26 cellular contexts compared by ENCODE assay signal in genomic region chr4:138869631-138870030, GRCh38.
"Had no signal": no experiment of that assay in that cellular context is flagged by ENCODE, and none has a peak within 500 bp of the region (broad histone marks: within the 10 kb centered on the region; RNA-seq: fewer than 3 reads in every experiment).

No MANE protein-coding gene starts in this region.

- H3K79me2 ChIP-seq: parathyroid adenoma had no signal

- H3K9ac ChIP-seq: parathyroid adenoma had no signal

- H3K4me1 ChIP-seq: uterus had no signal

- H3K27ac ChIP-seq: lower lobe of right lung, parathyroid adenoma, sigmoid colon, uterus had no signal

- H3K4me1 Mint-ChIP-seq: activated CD4-positive, alpha-beta memory T cell treated with anti-CD3 and anti-CD28 coated beads, Interleukin-2, amount 10 ng/mL, durations not matched to agents 7 days and 5 days; activated CD4-positive, alpha-beta T cell treated with anti-CD3 and anti-CD28 coated beads, Interleukin-2, amount 10 ng/mL, durations not matched to agents 24 days and 14 days; activated naive CD4-positive, alpha-beta T cell treated with anti-CD3 and anti-CD28 coated beads, Interleukin-2, amount 10 ng/mL, durations not matched to agents 7 days and 5 days; naive B cell; stimulated activated naive B cell treated with anti-CD40 and anti-IgM and Interleukin-4, amounts not matched to agents 10 μg/mL and 1 μg/mL and 100 μg/mL, for 72 hours had no signal

- DNase-seq: activated CD4-positive, alpha-beta memory T cell treated with anti-CD3 and anti-CD28 coated beads, Interleukin-2, amount 10 ng/mL, durations not matched to agents 7 days and 5 days; activated CD4-positive, alpha-beta T cell treated with anti-CD3 and anti-CD28 coated beads, Interleukin-2, amount 10 ng/mL, durations not matched to agents 24 days and 14 days; activated effector memory CD4-positive, alpha-beta T cell treated with anti-CD3 and anti-CD28 coated beads, Interleukin-2, amount 50 U/mL, for 16 hours; activated naive CD4-positive, alpha-beta T cell treated with anti-CD3 and anti-CD28 coated beads, Interleukin-2, amount 10 ng/mL, durations not matched to agents 7 days and 5 days; amygdala; effector memory CD4-positive, alpha-beta T cell; foreskin melanocyte; glutamatergic neuron; hypothalamus; islet precursor cell; left colon; lower lobe of right lung; naive B cell; nucleus accumbens; sigmoid colon; stimulated activated CD4-positive, alpha-beta T cell treated with anti-CD3 and anti-CD28 coated beads, Interleukin-15, amount 100 ng/mL, for 24 hours; stimulated activated CD8-positive, alpha-beta memory T cell treated with anti-CD3 and anti-CD28 coated beads, Interleukin-4, amount 100 ng/mL, for 48 hours; stimulated activated naive B cell treated with anti-CD40 and anti-IgM and Interleukin-4, amounts not matched to agents 10 μg/mL and 1 μg/mL and 100 μg/mL, for 72 hours; T-helper 17 cell; trophoblast cell; uterus had no signal

- H3K36me3 Mint-ChIP-seq: activated naive CD4-positive, alpha-beta T cell treated with anti-CD3 and anti-CD28 coated beads, Interleukin-2, amount 10 ng/mL, durations not matched to agents 7 days and 5 days; naive B cell; stimulated activated naive B cell treated with anti-CD40 and anti-IgM and Interleukin-4, amounts not matched to agents 10 μg/mL and 1 μg/mL and 100 μg/mL, for 72 hours had no signal

- H3K36me3 ChIP-seq: lower lobe of right lung, sigmoid colon, uterus had no signal

- H3K27ac Mint-ChIP-seq: activated CD4-positive, alpha-beta memory T cell treated with anti-CD3 and anti-CD28 coated beads, Interleukin-2, amount 10 ng/mL, durations not matched to agents 7 days and 5 days; activated CD4-positive, alpha-beta T cell treated with anti-CD3 and anti-CD28 coated beads, Interleukin-2, amount 10 ng/mL, durations not matched to agents 24 days and 14 days; activated naive CD4-positive, alpha-beta T cell treated with anti-CD3 and anti-CD28 coated beads, Interleukin-2, amount 10 ng/mL, durations not matched to agents 7 days and 5 days; dendritic cell treated with granulocyte-macrophage colony-stimulating factor and Interleukin-4, amounts not matched to agents 40 ng/mL and 50 ng/mL, for 4 days; naive B cell; stimulated activated naive B cell treated with anti-CD40 and anti-IgM and Interleukin-4, amounts not matched to agents 10 μg/mL and 1 μg/mL and 100 μg/mL, for 72 hours; T-helper 17 cell had no signal

- H3K4me3 Mint-ChIP-seq: activated CD4-positive, alpha-beta memory T cell treated with anti-CD3 and anti-CD28 coated beads, Interleukin-2, amount 10 ng/mL, durations not matched to agents 7 days and 5 days; activated CD4-positive, alpha-beta T cell treated with anti-CD3 and anti-CD28 coated beads, Interleukin-2, amount 10 ng/mL, durations not matched to agents 24 days and 14 days; activated naive CD4-positive, alpha-beta T cell treated with anti-CD3 and anti-CD28 coated beads, Interleukin-2, amount 10 ng/mL, durations not matched to agents 7 days and 5 days; dendritic cell treated with granulocyte-macrophage colony-stimulating factor and Interleukin-4, amounts not matched to agents 40 ng/mL and 50 ng/mL, for 4 days; naive B cell; stimulated activated naive B cell treated with anti-CD40 and anti-IgM and Interleukin-4, amounts not matched to agents 10 μg/mL and 1 μg/mL and 100 μg/mL, for 72 hours; T-helper 17 cell had no signal

- H3K4me3 ChIP-seq: lower lobe of right lung, sigmoid colon, smooth muscle cell, uterus had no signal

- H3K4me2 ChIP-seq: smooth muscle cell had no signal

- ATAC-seq: activated CD4-positive, CD25-positive, alpha-beta regulatory T cell treated with anti-CD3 and anti-CD28 coated beads, Interleukin-2, amount 50 U/mL, for 24 hours; esophagus mucosa; left colon; lower lobe of right lung; stimulated activated naive B cell treated with anti-CD40 and anti-IgM and Interleukin-4, amounts not matched to agents 10 μg/mL and 1 μg/mL and 100 μg/mL, for 72 hours; T-helper 17 cell had no signal

- H3K27me3 ChIP-seq: sigmoid colon, uterus had no signal

- H3K9me3 Mint-ChIP-seq: activated CD4-positive, alpha-beta memory T cell treated with anti-CD3 and anti-CD28 coated beads, Interleukin-2, amount 10 ng/mL, durations not matched to agents 7 days and 5 days; activated CD4-positive, alpha-beta T cell treated with anti-CD3 and anti-CD28 coated beads, Interleukin-2, amount 10 ng/mL, durations not matched to agents 24 days and 14 days; activated naive CD4-positive, alpha-beta T cell treated with anti-CD3 and anti-CD28 coated beads, Interleukin-2, amount 10 ng/mL, durations not matched to agents 7 days and 5 days; dendritic cell treated with granulocyte-macrophage colony-stimulating factor and Interleukin-4, amounts not matched to agents 40 ng/mL and 50 ng/mL, for 4 days; stimulated activated naive B cell treated with anti-CD40 and anti-IgM and Interleukin-4, amounts not matched to agents 10 μg/mL and 1 μg/mL and 100 μg/mL, for 72 hours had no signal
